Comparison of ENCODE assay signal across 10 cellular contexts in the genomic region with DNA sequence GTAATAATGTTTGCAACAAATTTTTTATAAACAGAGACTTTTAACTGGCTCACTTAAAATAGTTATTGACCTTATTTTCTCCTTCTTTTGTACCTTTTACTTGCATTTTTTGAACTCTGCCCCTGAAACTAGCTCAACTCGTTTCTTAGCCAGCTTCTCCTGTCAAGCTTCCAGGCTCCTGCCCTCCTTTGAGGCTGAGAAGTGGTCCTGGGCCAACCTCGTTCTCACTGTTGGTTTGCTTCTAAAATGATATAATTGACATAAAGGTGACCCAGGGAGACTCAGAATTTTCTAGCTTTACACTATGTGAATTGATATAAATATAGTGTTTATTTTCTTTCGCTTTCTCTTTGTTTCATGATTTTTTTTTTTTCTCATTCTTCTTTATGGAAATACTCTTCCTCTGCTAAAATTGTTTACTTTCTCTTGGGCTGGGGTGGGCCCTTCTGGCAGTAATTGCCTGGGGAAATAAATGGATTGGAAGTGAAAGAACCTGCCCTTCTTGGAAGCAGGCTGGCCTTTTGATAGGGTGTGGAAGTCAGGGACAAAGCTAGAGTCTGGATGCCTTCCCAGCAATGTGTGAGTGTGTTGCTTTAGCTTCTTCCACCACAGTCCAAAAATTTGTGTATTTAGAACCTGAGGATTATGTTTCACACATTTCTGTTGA. TPM values are rescaled to one million over a fixed set of nuclear protein-coding genes. Genes with fewer than 3 reads are reported as not detected.
DNase-seq lines count a peak whose midpoint lies in the region; ATAC-seq and TF ChIP-seq lines count a peak whose summit lies in the region.
"Had no signal": no experiment of that assay in that cellular context is flagged by ENCODE, and none has a peak within 500 bp of the region (broad histone marks: within the 10 kb centered on the region; RNA-seq: fewer than 3 reads in every experiment).

No MANE protein-coding gene starts in this region.

- peak overlapping the region; percentile 47 for H3K27ac Mint-ChIP-seq in activated CD4-positive, alpha-beta T cell treated with anti-CD3 and anti-CD28 coated beads, Interleukin-2, amount 10 ng/mL, durations not matched to agents 7 days and 5 days
- H3K27ac Mint-ChIP-seq in activated CD4-positive, alpha-beta T cell treated with anti-CD3 and anti-CD28 coated beads, Interleukin-2, amount 10 ng/mL, durations not matched to agents 24 days and 14 days: no peak overlapping the region
- peak overlapping the region; percentile 70 for H3K27ac Mint-ChIP-seq in dendritic cell treated with granulocyte-macrophage colony-stimulating factor and Interleukin-4, amounts not matched to agents 40 ng/mL and 50 ng/mL, for 4 days

- no peak overlapping the region for H2AK5ac ChIP-seq in mesenchymal stem cell (ENCODE audit: low read length, severe bottlenecking)

- intact Hi-C loops in activated CD4-positive, alpha-beta T cell treated with anti-CD3 and anti-CD28 coated beads, Interleukin-2, amount 10 ng/mL, durations not matched to agents 24 days and 14 days (cut with micrococcal nuclease): no loop called here
- intact Hi-C loops in dendritic cell treated with granulocyte-macrophage colony-stimulating factor and Interleukin-4, amounts not matched to agents 40 ng/mL and 50 ng/mL, for 4 days (cut with micrococcal nuclease): no loop called here
- intact Hi-C loops in upper lobe of right lung (cut with DNase I): no loop called here

- peaks cover 25% of the 10 kb centered on the region for H3K4me1 Mint-ChIP-seq in activated CD4-positive, alpha-beta T cell treated with anti-CD3 and anti-CD28 coated beads, Interleukin-2, amount 10 ng/mL, durations not matched to agents 7 days and 5 days
- peaks cover 23% of the 10 kb centered on the region for H3K4me1 Mint-ChIP-seq in activated CD4-positive, alpha-beta T cell treated with anti-CD3 and anti-CD28 coated beads, Interleukin-2, amount 10 ng/mL, durations not matched to agents 24 days and 14 days
- peaks cover 75% of the 10 kb centered on the region for H3K4me1 Mint-ChIP-seq in dendritic cell treated with granulocyte-macrophage colony-stimulating factor and Interleukin-4, amounts not matched to agents 40 ng/mL and 50 ng/mL, for 4 days (ENCODE audit: low read depth)

- no peak for TF ChIP-seq CTCF in upper lobe of right lung (IDR thresholded peaks at IDR 0.05)

- no peak overlapping the region for H3K4me3 Mint-ChIP-seq in activated CD4-positive, alpha-beta T cell treated with anti-CD3 and anti-CD28 coated beads, Interleukin-2, amount 10 ng/mL, durations not matched to agents 7 days and 5 days
- H3K4me3 Mint-ChIP-seq in activated CD4-positive, alpha-beta T cell treated with anti-CD3 and anti-CD28 coated beads, Interleukin-2, amount 10 ng/mL, durations not matched to agents 24 days and 14 days: no peak overlapping the region
- peak overlapping the region; percentile 33 for H3K4me3 Mint-ChIP-seq in dendritic cell treated with granulocyte-macrophage colony-stimulating factor and Interleukin-4, amounts not matched to agents 40 ng/mL and 50 ng/mL, for 4 days
- H3K4me3 Mint-ChIP-seq: CD4-positive, CD25-positive, alpha-beta regulatory T cell; central memory CD8-positive, alpha-beta T cell had no signal

- H2BK120ac ChIP-seq in mesenchymal stem cell (ENCODE audit: low read depth, low read length): no peak overlapping the region

- H2BK12ac ChIP-seq in mesenchymal stem cell (ENCODE audit: low read length in 2 of 2): no peak overlapping the region

- DNase-seq in activated CD4-positive, alpha-beta T cell treated with anti-CD3 and anti-CD28 coated beads, Interleukin-2, amount 10 ng/mL, durations not matched to agents 7 days and 5 days: no peak
- no peak for DNase-seq in activated CD4-positive, alpha-beta T cell treated with anti-CD3 and anti-CD28 coated beads, Interleukin-2, amount 10 ng/mL, durations not matched to agents 24 days and 14 days
- DNase-seq in mesenchymal stem cell (no peak), upper lobe of right lung (no peak)
- no peak for DNase-seq in activated CD4-positive, CD25-positive, alpha-beta regulatory T cell (lab: John Stamatoyannopoulos, UW)
- DNase-seq: CD4-positive, CD25-positive, alpha-beta regulatory T cell had no signal

- H3K9ac ChIP-seq in mesenchymal stem cell (ENCODE audit: low read length): peak overlapping the region; percentile 85

- H3K4me3 ChIP-seq in mesenchymal stem cell (ENCODE audit: insufficient read depth in 1 of 2, low read depth in 1 of 2, low read length in 2 of 2): peak overlapping the region in 1 of 2 experiments; percentile 69
- peak overlapping the region; percentile 12 for H3K4me3 ChIP-seq in upper lobe of right lung

- POLR2A ChIA-PET in activated CD4-positive, alpha-beta T cell treated with anti-CD3 and anti-CD28 coated beads, Interleukin-2, amount 10 ng/mL, durations not matched to agents 7 days and 5 days (lab: Charles Lee): interaction anchor here (0.6 to 1.4 kb wide), 2 partner anchors 19 to 29 kb away, joined by 3 read pairs; no protein-coding TSS in a partner anchor

- no peak overlapping the region for H3K4ac ChIP-seq in mesenchymal stem cell (ENCODE audit: low read depth in 1 of 2, low read length in 2 of 2)

- peaks cover 13% of the 10 kb centered on the region for H3K36me3 Mint-ChIP-seq in activated CD4-positive, alpha-beta T cell treated with anti-CD3 and anti-CD28 coated beads, Interleukin-2, amount 10 ng/mL, durations not matched to agents 7 days and 5 days (ENCODE audit: low read depth)
- peaks cover 4% of the 10 kb centered on the region for H3K36me3 Mint-ChIP-seq in activated CD4-positive, alpha-beta T cell treated with anti-CD3 and anti-CD28 coated beads, Interleukin-2, amount 10 ng/mL, durations not matched to agents 24 days and 14 days (ENCODE audit: low read depth)
- H3K36me3 Mint-ChIP-seq in dendritic cell treated with granulocyte-macrophage colony-stimulating factor and Interleukin-4, amounts not matched to agents 40 ng/mL and 50 ng/mL, for 4 days (ENCODE audit: low read depth): peaks cover 15% of the 10 kb centered on the region

- H3K9me3 ChIP-seq in mesenchymal stem cell (ENCODE audit: control insufficient read depth, low read length) (no peaks in the 10 kb centered on the region), upper lobe of right lung (no peaks in the 10 kb centered on the region)

- H3K36me3 ChIP-seq in mesenchymal stem cell (ENCODE audit: control insufficient read depth in 1 of 2, insufficient read depth in 2 of 2, low read depth in 1 of 2, low read length in 2 of 2): peaks cover 0 to 5% of the 10 kb centered on the region in 2 experiments
- H3K36me3 ChIP-seq in upper lobe of right lung: no peaks in the 10 kb centered on the region

- peaks cover 4% of the 10 kb centered on the region for H3K9me3 Mint-ChIP-seq in activated CD4-positive, alpha-beta T cell treated with anti-CD3 and anti-CD28 coated beads, Interleukin-2, amount 10 ng/mL, durations not matched to agents 7 days and 5 days
- H3K9me3 Mint-ChIP-seq in activated CD4-positive, alpha-beta T cell treated with anti-CD3 and anti-CD28 coated beads, Interleukin-2, amount 10 ng/mL, durations not matched to agents 24 days and 14 days: peaks cover 4% of the 10 kb centered on the region
- no peaks in the 10 kb centered on the region for H3K9me3 Mint-ChIP-seq in dendritic cell treated with granulocyte-macrophage colony-stimulating factor and Interleukin-4, amounts not matched to agents 40 ng/mL and 50 ng/mL, for 4 days
- H3K9me3 Mint-ChIP-seq: central memory CD8-positive, alpha-beta T cell had no signal

- H3K27me3 Mint-ChIP-seq in activated CD4-positive, alpha-beta T cell treated with anti-CD3 and anti-CD28 coated beads, Interleukin-2, amount 10 ng/mL, durations not matched to agents 7 days and 5 days: no peaks in the 10 kb centered on the region
- no peaks in the 10 kb centered on the region for H3K27me3 Mint-ChIP-seq in activated CD4-positive, alpha-beta T cell treated with anti-CD3 and anti-CD28 coated beads, Interleukin-2, amount 10 ng/mL, durations not matched to agents 24 days and 14 days
- H3K27me3 Mint-ChIP-seq in dendritic cell treated with granulocyte-macrophage colony-stimulating factor and Interleukin-4, amounts not matched to agents 40 ng/mL and 50 ng/mL, for 4 days: no peaks in the 10 kb centered on the region
- H3K27me3 Mint-ChIP-seq: CD4-positive, CD25-positive, alpha-beta regulatory T cell; central memory CD8-positive, alpha-beta T cell had no signal

- H3K4me2 ChIP-seq in mesenchymal stem cell (ENCODE audit: low read length, poor library complexity, severe bottlenecking): no peak overlapping the region

- H2BK5ac ChIP-seq in mesenchymal stem cell (ENCODE audit: low read depth, low read length, poor library complexity, severe bottlenecking): no peak overlapping the region

- H3K23ac ChIP-seq in mesenchymal stem cell (ENCODE audit: low read length in 2 of 2): no peak overlapping the region

- H2AFZ ChIP-seq in mesenchymal stem cell (ENCODE audit: low read depth, low read length): no peak overlapping the region

- H3K27me3 ChIP-seq in mesenchymal stem cell (ENCODE audit: control insufficient read depth in 1 of 2, insufficient read depth in 1 of 2, low read length in 2 of 2): no peaks in the 10 kb centered on the region
- no peaks in the 10 kb centered on the region for H3K27me3 ChIP-seq in upper lobe of right lung

- H4K91ac ChIP-seq in mesenchymal stem cell (ENCODE audit: low read length): no peak overlapping the region

- H3K4me1 ChIP-seq in mesenchymal stem cell (ENCODE audit: control insufficient read depth, insufficient read depth, low read depth, low read length) (no peaks in the 10 kb centered on the region), upper lobe of right lung (peaks cover 35% of the 10 kb centered on the region)

- H3K27ac ChIP-seq in mesenchymal stem cell (ENCODE audit: low read length, poor library complexity, severe bottlenecking): no peak overlapping the region
- peak overlapping the region; percentile 19 for H3K27ac ChIP-seq in upper lobe of right lung

- ATAC-seq in upper lobe of right lung: peak; percentile 84
- no peak for ATAC-seq in GM21423 (IDR thresholded peaks at IDR 0.05; ENCODE audit: unreplicated experiment)
- ATAC-seq in HG02973 (IDR thresholded peaks at IDR 0.05; ENCODE audit: unreplicated experiment): no peak

- no peak overlapping the region for H3K18ac ChIP-seq in mesenchymal stem cell (ENCODE audit: low read depth in 1 of 2, low read length in 2 of 2)

- H3K79me1 ChIP-seq in mesenchymal stem cell (replicated peaks; ENCODE audit: low read length, poor library complexity, severe bottlenecking): peaks cover 26% of the 10 kb centered on the region

- no peak overlapping the region for H2BK15ac ChIP-seq in mesenchymal stem cell (ENCODE audit: low read depth, poor library complexity, severe bottlenecking)

- 39% methylated on average over 1 of the region's 3 CpGs for WGBS in mesenchymal stem cell

- CTCF ChIA-PET in activated CD4-positive, alpha-beta T cell treated with anti-CD3 and anti-CD28 coated beads, Interleukin-2, amount 10 ng/mL, durations not matched to agents 7 days and 5 days (lab: Charles Lee): no interaction called here

- no peak overlapping the region for H3K14ac ChIP-seq in mesenchymal stem cell (ENCODE audit: low read length in 2 of 2)

- H4K8ac ChIP-seq in mesenchymal stem cell (ENCODE audit: low read length): peak overlapping the region; percentile 82

RNA-seq across cellular contexts. Expression of a gene that starts 30.7 kb away (rescaled TPM):
- total RNA-seq in activated CD4-positive, alpha-beta T cell treated with anti-CD3 and anti-CD28 coated beads, Interleukin-2, amount 10 ng/mL, durations not matched to agents 7 days and 5 days: 10 to 100 TPM; 17.2 to 17.3 TPM
- total RNA-seq in activated CD4-positive, alpha-beta T cell treated with anti-CD3 and anti-CD28 coated beads, Interleukin-2, amount 10 ng/mL, durations not matched to agents 24 days and 14 days: 18.0 and 19.7 TPM in 2 replicates
- polyA plus RNA-seq in mesenchymal stem cell (2013, experiment 1 of 2): 12.2 TPM
- 15.3 TPM for polyA plus RNA-seq in mesenchymal stem cell (2013, experiment 2 of 2)
- 41.9 TPM for total RNA-seq in upper lobe of right lung
